In the genomic region with DNA sequence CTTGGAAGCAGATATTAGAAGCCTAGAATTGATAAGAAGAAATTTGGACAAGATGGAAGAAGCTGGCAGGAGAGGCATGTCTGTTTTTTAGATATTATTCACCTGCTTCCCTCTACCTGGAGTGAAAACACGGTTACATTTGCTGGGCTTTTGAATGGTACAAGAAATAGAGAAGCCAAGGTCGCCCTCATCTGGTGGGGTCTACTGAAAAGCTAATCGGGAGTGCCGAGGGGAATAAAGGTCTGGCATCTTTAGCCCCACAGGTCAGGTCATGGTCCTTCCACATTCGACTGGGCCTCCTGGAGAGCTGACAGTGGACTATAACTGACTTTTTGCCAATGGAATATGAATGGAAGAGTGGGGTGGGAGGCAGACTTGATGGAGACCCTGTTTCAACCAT, we compare ENCODE assay signal across 1 cellular context.
TF ChIP-seq lines count a peak whose summit lies in the region.

No MANE protein-coding gene starts in this region.

TF ChIP-seq in WTC11, 78 proteins besides CTCF, POLR2A, EP300 and RAD21 (continued from another document):
- TF ChIP-seq ERG (CRISPR knock-in tag; IDR thresholded peaks at IDR 0.05), result no peak
- no peak for TF ChIP-seq JAZF1 (CRISPR knock-in tag; IDR thresholded peaks at IDR 0.05)
